Comparison of ENCODE assay signal across 23 cellular contexts in the genomic region with DNA sequence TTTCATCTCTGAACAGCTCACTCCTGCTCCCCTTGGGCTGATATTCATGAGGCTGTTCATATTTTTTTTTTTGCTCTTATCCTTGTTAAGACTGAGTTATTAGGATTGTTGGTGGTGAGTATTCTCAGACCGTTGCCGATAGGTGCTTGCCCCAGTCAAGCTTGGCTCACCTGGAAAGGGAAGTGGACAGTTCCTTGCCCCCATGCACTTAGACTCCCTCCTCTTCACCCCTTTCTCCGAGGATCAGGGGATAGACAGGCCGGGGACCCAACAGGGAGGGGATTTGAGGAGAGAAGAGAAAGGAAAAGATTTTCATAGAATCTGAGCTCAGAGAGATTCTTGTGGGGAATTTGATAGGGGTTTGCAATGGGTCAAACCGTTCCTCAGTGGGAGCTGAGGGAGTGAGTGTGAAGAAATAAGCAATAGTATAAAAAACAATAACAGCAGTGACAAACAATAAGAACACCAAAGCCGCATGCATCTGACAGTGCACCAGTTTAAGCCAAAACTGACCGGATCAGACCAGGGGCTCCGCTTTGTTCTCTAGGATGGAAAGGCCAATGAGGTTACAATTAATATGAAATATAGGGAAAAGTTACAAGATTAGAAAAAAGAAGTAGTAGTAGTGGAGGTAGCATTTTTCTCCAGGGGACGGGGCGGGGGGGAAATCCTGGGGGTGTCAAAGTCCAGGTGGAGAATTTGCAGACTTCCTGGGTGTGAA. TPM values are rescaled to one million over a fixed set of nuclear protein-coding genes. Genes with fewer than 3 reads are reported as not detected.
A peak's percentile ranks its signal among the peaks of the same experiment; 100 is the strongest.
DNase-seq lines count a peak whose midpoint lies in the region; ATAC-seq, FAIRE-seq and TF ChIP-seq lines count a peak whose summit lies in the region.
"Had no signal": no experiment of that assay in that cellular context is flagged by ENCODE, and none has a peak within 500 bp of the region (broad histone marks: within the 10 kb centered on the region; RNA-seq: fewer than 3 reads in every experiment).

No MANE protein-coding gene starts in this region.

- no peak overlapping the region for H3K27ac ChIP-seq in Peyer's patch
- H3K27ac ChIP-seq in small intestine (ENCODE audit: low read depth in 1 of 2, low read length in 1 of 2), result no peak overlapping the region
- H3K27ac ChIP-seq: BLaER1 had no signal

- H3K27me3 ChIP-seq in Peyer's patch (peaks cover 0 to 64% of the 10 kb centered on the region in 2 donors), small intestine (ENCODE audit: control insufficient read depth in 2 of 2, insufficient read depth in 2 of 2, low read length in 2 of 2) (peaks cover 20 to 80% of the 10 kb centered on the region in 2 donors)

- no peak for DNase-seq in activated CD4-positive, alpha-beta T cell treated with anti-CD3 and anti-CD28 coated beads, Interleukin-2, amount 10 ng/mL, durations not matched to agents 7 days and 5 days
- no peak for DNase-seq in activated CD4-positive, alpha-beta T cell treated with anti-CD3 and anti-CD28 coated beads, Interleukin-2, amount 50 U/mL, for 4 hours
- DNase-seq in WTC11 (ENCODE audit: low spot score), result no peak
- DNase-seq in GM10266 (ENCODE audit: extremely low spot score), result no peak
- DNase-seq in stimulated activated CD4-positive, alpha-beta T cell treated with anti-CD3 and anti-CD28 coated beads, Interleukin-2, amount 100 ng/mL, for 48 hours, result no peak
- DNase-seq in Peyer's patch, result no peak
- no peak for DNase-seq in small intestine
- DNase-seq: CD8-positive, alpha-beta T cell; DMS79 treated with DMSO at 0.1 percent for 48 hours; GOT3; HFFc6; NCI-H1436; NCI-H2029; NCI-H446 treated with DMSO at 0.1 percent for 48 hours; NK-92 treated with Interleukin-12 subunit alpha and Interleukin-12 subunit beta, amount 100 ng/mL, for 24 hours; OCI-M1; RPMI8226 had no signal

- H3K4me1 ChIP-seq in Peyer's patch (peaks cover 0 to 7% (median 0%) of the 10 kb centered on the region in 4 donors), small intestine (ENCODE audit: control insufficient read depth in 2 of 2, insufficient read depth in 1 of 2, low read depth in 1 of 2, low read length in 1 of 2) (no peaks in the 10 kb centered on the region)
- H3K4me1 ChIP-seq: BLaER1 had no signal

- 6 to 11% (median 9%) methylated on average over 10 of the region's 10 CpGs for WGBS in small intestine, 3 donors

- TF ChIP-seq CTCF in WTC11 (IDR thresholded peaks at IDR 0.05) (no peak), nephron (IDR thresholded peaks at IDR 0.05; ENCODE audit: unreplicated experiment in 3 of 3) (no peak), GM10266 (IDR thresholded peaks at IDR 0.05; ENCODE audit: control insufficient read depth, insufficient read depth, low read depth, missing control alignments) (no peak), Peyer's patch (IDR thresholded peaks at IDR 0.05) (no peak)

- no peaks in the 10 kb centered on the region for H3K4me1 Mint-ChIP-seq in activated CD4-positive, alpha-beta T cell treated with anti-CD3 and anti-CD28 coated beads, Interleukin-2, amount 10 ng/mL, durations not matched to agents 7 days and 5 days
- H3K4me1 Mint-ChIP-seq in WTC11 (peaks cover 75% of the 10 kb centered on the region), nephron (peaks cover 59% of the 10 kb centered on the region)

- CTCF ChIA-PET in activated CD4-positive, alpha-beta T cell treated with anti-CD3 and anti-CD28 coated beads, Interleukin-2, amount 10 ng/mL, durations not matched to agents 7 days and 5 days (lab: Charles Lee), result interaction anchor here (0.6 to 1.2 kb wide), 4 partner anchors 8 to 1513 kb away, joined by 3 to 5 read pairs (median 3); no protein-coding TSS in a partner anchor
- CTCF ChIA-PET in WTC11 (lab: Charles Lee), result interaction anchor here (0.8 to 1.5 kb wide), 4 partner anchors 7 to 42 kb away, joined by 3 to 7 read pairs (median 6); no protein-coding TSS in a partner anchor

- no peak for ATAC-seq in WTC11
- ATAC-seq: CD8-positive, alpha-beta T cell; GM12878; K562 had no signal

- H3K27me3 Mint-ChIP-seq in activated CD4-positive, alpha-beta T cell treated with anti-CD3 and anti-CD28 coated beads, Interleukin-2, amount 10 ng/mL, durations not matched to agents 7 days and 5 days, result peaks cover 90% of the 10 kb centered on the region
- H3K27me3 Mint-ChIP-seq in WTC11 (ENCODE audit: low read depth), result peaks cover 100% of the 10 kb centered on the region
- H3K27me3 Mint-ChIP-seq in nephron (ENCODE audit: low read depth), result peaks cover 100% of the 10 kb centered on the region

- H3K27ac Mint-ChIP-seq in activated CD4-positive, alpha-beta T cell treated with anti-CD3 and anti-CD28 coated beads, Interleukin-2, amount 10 ng/mL, durations not matched to agents 7 days and 5 days, result peak overlapping the region; percentile 7
- H3K27ac Mint-ChIP-seq in WTC11 (no peak overlapping the region), nephron (peak overlapping the region; percentile 26 to 58 (median 51))
- H3K27ac Mint-ChIP-seq: CD8-positive, alpha-beta T cell; HFFc6 had no signal

- POLR2A ChIA-PET in activated CD4-positive, alpha-beta T cell treated with anti-CD3 and anti-CD28 coated beads, Interleukin-2, amount 10 ng/mL, durations not matched to agents 7 days and 5 days (lab: Charles Lee), result no interaction called here
- POLR2A ChIA-PET in WTC11 (lab: Charles Lee), result interaction anchor here (0.7 to 1.5 kb wide), 2 partner anchors 37 to 75 kb away, joined by 3 read pairs; no protein-coding TSS in a partner anchor

- peaks cover 1% of the 10 kb centered on the region for H3K36me3 Mint-ChIP-seq in activated CD4-positive, alpha-beta T cell treated with anti-CD3 and anti-CD28 coated beads, Interleukin-2, amount 10 ng/mL, durations not matched to agents 7 days and 5 days (ENCODE audit: low read depth)
- H3K36me3 Mint-ChIP-seq in WTC11 (no peaks in the 10 kb centered on the region), nephron (ENCODE audit: low read depth) (no peaks in the 10 kb centered on the region)
- H3K36me3 Mint-ChIP-seq: CD8-positive, alpha-beta T cell had no signal

- TF ChIP-seq POLR2A in Peyer's patch (IDR thresholded peaks at IDR 0.05), result no peak

- H3K9me3 Mint-ChIP-seq in activated CD4-positive, alpha-beta T cell treated with anti-CD3 and anti-CD28 coated beads, Interleukin-2, amount 10 ng/mL, durations not matched to agents 7 days and 5 days, result no peaks in the 10 kb centered on the region
- H3K9me3 Mint-ChIP-seq in WTC11, result no peaks in the 10 kb centered on the region
- H3K9me3 Mint-ChIP-seq in nephron, result no peaks in the 10 kb centered on the region
- H3K9me3 Mint-ChIP-seq: CD8-positive, alpha-beta T cell; HFFc6 had no signal

- no peak for FAIRE-seq in small intestine (lab: Jason Lieb, UNC)
- FAIRE-seq: G401.6, GM12878, K562 had no signal

- H3K9me3 ChIP-seq in Peyer's patch, result no peaks in the 10 kb centered on the region
- no peaks in the 10 kb centered on the region for H3K9me3 ChIP-seq in small intestine (ENCODE audit: control insufficient read depth, low read depth)
- H3K9me3 ChIP-seq: BLaER1 had no signal

- H3K4me3 ChIP-seq in Peyer's patch (no peak overlapping the region), small intestine (ENCODE audit: low read depth in 1 of 2, low read length in 2 of 2) (no peak overlapping the region)
- H3K4me3 ChIP-seq: BLaER1, GM12878, K562 had no signal

- H3K4me3 Mint-ChIP-seq in activated CD4-positive, alpha-beta T cell treated with anti-CD3 and anti-CD28 coated beads, Interleukin-2, amount 10 ng/mL, durations not matched to agents 7 days and 5 days, result no peak overlapping the region
- H3K4me3 Mint-ChIP-seq in WTC11 (peak overlapping the region; percentile 67), nephron (peak overlapping the region; percentile 33 to 76 (median 56))
- H3K4me3 Mint-ChIP-seq: CD8-positive, alpha-beta T cell; HFFc6 had no signal

- H3K36me3 ChIP-seq in Peyer's patch, result no peaks in the 10 kb centered on the region
- no peaks in the 10 kb centered on the region for H3K36me3 ChIP-seq in small intestine (ENCODE audit: control insufficient read depth in 2 of 2, insufficient read depth in 2 of 2, low read length in 2 of 2)
- H3K36me3 ChIP-seq: BLaER1 had no signal

TF ChIP-seq in WTC11, 78 proteins besides CTCF, POLR2A, EP300 and RAD21 (continues in another document):
- TF ChIP-seq, protein P1, sequence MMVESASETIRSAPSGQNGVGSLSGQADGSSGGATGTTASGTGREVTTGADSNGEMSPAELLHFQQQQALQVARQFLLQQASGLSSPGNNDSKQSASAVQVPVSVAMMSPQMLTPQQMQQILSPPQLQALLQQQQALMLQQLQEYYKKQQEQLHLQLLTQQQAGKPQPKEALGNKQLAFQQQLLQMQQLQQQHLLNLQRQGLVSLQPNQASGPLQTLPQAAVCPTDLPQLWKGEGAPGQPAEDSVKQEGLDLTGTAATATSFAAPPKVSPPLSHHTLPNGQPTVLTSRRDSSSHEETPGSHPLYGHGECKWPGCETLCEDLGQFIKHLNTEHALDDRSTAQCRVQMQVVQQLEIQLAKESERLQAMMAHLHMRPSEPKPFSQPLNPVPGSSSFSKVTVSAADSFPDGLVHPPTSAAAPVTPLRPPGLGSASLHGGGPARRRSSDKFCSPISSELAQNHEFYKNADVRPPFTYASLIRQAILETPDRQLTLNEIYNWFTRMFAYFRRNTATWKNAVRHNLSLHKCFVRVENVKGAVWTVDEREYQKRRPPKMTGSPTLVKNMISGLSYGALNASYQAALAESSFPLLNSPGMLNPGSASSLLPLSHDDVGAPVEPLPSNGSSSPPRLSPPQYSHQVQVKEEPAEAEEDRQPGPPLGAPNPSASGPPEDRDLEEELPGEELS (CRISPR knock-in tag; IDR thresholded peaks at IDR 0.05), result no peak
- no peak for TF ChIP-seq NR3C1 (CRISPR knock-in tag; conservative IDR thresholded peaks at IDR 0.05; ENCODE audit: low read depth)
- TF ChIP-seq, protein P2, sequence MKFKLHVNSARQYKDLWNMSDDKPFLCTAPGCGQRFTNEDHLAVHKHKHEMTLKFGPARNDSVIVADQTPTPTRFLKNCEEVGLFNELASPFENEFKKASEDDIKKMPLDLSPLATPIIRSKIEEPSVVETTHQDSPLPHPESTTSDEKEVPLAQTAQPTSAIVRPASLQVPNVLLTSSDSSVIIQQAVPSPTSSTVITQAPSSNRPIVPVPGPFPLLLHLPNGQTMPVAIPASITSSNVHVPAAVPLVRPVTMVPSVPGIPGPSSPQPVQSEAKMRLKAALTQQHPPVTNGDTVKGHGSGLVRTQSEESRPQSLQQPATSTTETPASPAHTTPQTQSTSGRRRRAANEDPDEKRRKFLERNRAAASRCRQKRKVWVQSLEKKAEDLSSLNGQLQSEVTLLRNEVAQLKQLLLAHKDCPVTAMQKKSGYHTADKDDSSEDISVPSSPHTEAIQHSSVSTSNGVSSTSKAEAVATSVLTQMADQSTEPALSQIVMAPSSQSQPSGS (CRISPR knock-in tag; IDR thresholded peaks at IDR 0.05; ENCODE audit: borderline replicate concordance, low read depth), result no peak

RNA-seq across cellular contexts. Expression of a gene that starts 8.8 kb away (rescaled TPM):
- not detected for total RNA-seq in activated CD4-positive, alpha-beta T cell treated with anti-CD3 and anti-CD28 coated beads, Interleukin-2, amount 10 ng/mL, durations not matched to agents 7 days and 5 days
- total RNA-seq in WTC11 (2021) (0.24 to 0.73 TPM (median 0.37 TPM) in 3 replicates), Peyer's patch (not detected)
- under 1 TPM in 1 of 3 donors, not detected in 2; 0.01 TPM for polyA plus RNA-seq in small intestine
- total RNA-seq: A172; CD8-positive, alpha-beta T cell; GM12878; HFFc6; K562 had no signal
- polyA plus RNA-seq: GM12878, K562 had no signal
